In the genomic region with DNA sequence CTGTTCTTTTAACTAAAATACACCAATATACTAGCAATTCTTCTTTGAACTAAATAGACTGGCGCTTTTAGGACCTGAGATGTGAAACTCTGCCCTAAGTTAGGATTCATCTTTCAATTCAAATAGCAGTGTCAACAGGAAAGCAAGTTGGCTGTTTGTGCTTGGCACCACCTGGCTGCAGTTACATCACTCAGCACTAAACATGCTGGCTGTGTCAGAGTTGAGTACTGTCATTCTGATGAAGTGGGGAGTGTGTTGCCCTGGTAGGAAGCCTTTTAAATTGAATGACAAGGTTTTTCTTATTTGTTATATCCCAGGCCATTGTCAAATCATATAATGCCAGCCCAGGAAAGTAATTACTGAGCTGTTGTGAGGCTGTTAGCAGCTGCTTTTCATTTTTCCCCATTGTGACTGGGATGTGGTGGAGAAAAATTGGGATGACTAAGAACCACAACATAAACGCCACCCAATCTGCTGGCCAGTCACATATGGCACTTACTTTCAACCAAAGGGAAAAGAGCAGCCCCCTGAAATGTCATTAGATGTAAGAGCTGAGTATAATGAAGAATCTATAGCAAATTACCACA, we compare ENCODE assay signal across 17 cellular contexts.
DNase-seq lines count a peak whose midpoint lies in the region; TF ChIP-seq lines count a peak whose summit lies in the region.
"Had no signal": no experiment of that assay in that cellular context is flagged by ENCODE, and none has a peak within 500 bp of the region (broad histone marks: within the 10 kb centered on the region; RNA-seq: fewer than 3 reads in every experiment).

No MANE protein-coding gene starts in this region.

- no peak for TF ChIP-seq CTCF in HFFc6 (IDR thresholded peaks at IDR 0.05)

- H3K9me3 Mint-ChIP-seq in HFFc6: no peaks in the 10 kb centered on the region; the same call in 1 of the 2 replicates
- peaks cover 16% of the 10 kb centered on the region for H3K9me3 Mint-ChIP-seq in activated T-cell treated with anti-CD3 and anti-CD28 coated beads, Interleukin-2, amount 50 U/mL, for 24 hours

- H3K36me3 Mint-ChIP-seq in HFFc6 (ENCODE audit: low read depth): peaks cover 5% of the 10 kb centered on the region; the same call in 1 of the 2 replicates
- no peaks in the 10 kb centered on the region for H3K36me3 Mint-ChIP-seq in activated T-cell treated with anti-CD3 and anti-CD28 coated beads, Interleukin-2, amount 50 U/mL, for 24 hours (ENCODE audit: low read depth)
- H3K36me3 Mint-ChIP-seq: CD4-positive, alpha-beta memory T cell had no signal

- peaks cover 6% of the 10 kb centered on the region for H3K4me1 Mint-ChIP-seq in HFFc6 (ENCODE audit: low read depth)
- H3K4me1 Mint-ChIP-seq in activated T-cell treated with anti-CD3 and anti-CD28 coated beads, Interleukin-2, amount 50 U/mL, for 24 hours (ENCODE audit: low read depth): no peaks in the 10 kb centered on the region
- H3K4me1 Mint-ChIP-seq: activated CD4-positive, alpha-beta T cell treated with anti-CD3 and anti-CD28 coated beads for 36 hours; CD4-positive, alpha-beta memory T cell had no signal

- H3K27ac Mint-ChIP-seq in HFFc6: no peak overlapping the region
- no peak overlapping the region for H3K27ac Mint-ChIP-seq in activated T-cell treated with anti-CD3 and anti-CD28 coated beads, Interleukin-2, amount 50 U/mL, for 24 hours
- H3K27ac Mint-ChIP-seq: activated CD4-positive, alpha-beta T cell treated with anti-CD3 and anti-CD28 coated beads for 36 hours; CD4-positive, alpha-beta memory T cell; stimulated activated naive CD8-positive, alpha-beta T cell treated with anti-CD3 and anti-CD28 coated beads, Interleukin-15, Interleukin-2, amounts not matched to agents 100 ng/mL and 50 ng/mL, for 24 hours had no signal

- no peaks in the 10 kb centered on the region; the same call in 1 of the 2 replicates for H3K27me3 Mint-ChIP-seq in HFFc6 (ENCODE audit: insufficient read depth)
- H3K27me3 Mint-ChIP-seq in activated T-cell treated with anti-CD3 and anti-CD28 coated beads, Interleukin-2, amount 50 U/mL, for 24 hours: no peaks in the 10 kb centered on the region
- H3K27me3 Mint-ChIP-seq: activated CD4-positive, alpha-beta T cell treated with anti-CD3 and anti-CD28 coated beads for 36 hours; CD4-positive, alpha-beta memory T cell; stimulated activated naive CD8-positive, alpha-beta T cell treated with anti-CD3 and anti-CD28 coated beads, Interleukin-15, Interleukin-2, amounts not matched to agents 100 ng/mL and 50 ng/mL, for 24 hours had no signal

- no peak overlapping the region for H3K4me3 Mint-ChIP-seq in HFFc6
- no peak overlapping the region for H3K4me3 Mint-ChIP-seq in activated T-cell treated with anti-CD3 and anti-CD28 coated beads, Interleukin-2, amount 50 U/mL, for 24 hours
- H3K4me3 Mint-ChIP-seq: activated CD4-positive, alpha-beta T cell treated with anti-CD3 and anti-CD28 coated beads for 36 hours; CD4-positive, alpha-beta memory T cell; stimulated activated naive CD8-positive, alpha-beta T cell treated with anti-CD3 and anti-CD28 coated beads, Interleukin-15, Interleukin-2, amounts not matched to agents 100 ng/mL and 50 ng/mL, for 24 hours had no signal

- DNase-seq in H4 (ENCODE audit: low spot score): peak; percentile 12
- DNase-seq in NCI-H146 treated with DMSO at 0.1 percent for 48 hours (lab: John Stamatoyannopoulos, UW; ENCODE audit: unreplicated experiment): peak; percentile 65
- DNase-seq in NCI-H774 (lab: John Stamatoyannopoulos, UW): peak; percentile 86
- peak; percentile 55 for DNase-seq in iPS-NIHi11 (ENCODE audit: low spot score)
- no peak for DNase-seq in SIG-M5 treated with dmso at 0.1 percent for 504 hours (lab: John Stamatoyannopoulos, UW; ENCODE audit: unreplicated experiment)
- DNase-seq in SKM-1 (lab: John Stamatoyannopoulos, UW; ENCODE audit: unreplicated experiment): no peak
- DNase-seq in HFFc6: no peak
- no peak for DNase-seq in activated T-cell treated with anti-CD3 and anti-CD28 coated beads, Interleukin-2, amount 50 U/mL, for 24 hours
- DNase-seq: activated CD4-positive, alpha-beta T cell treated with anti-CD3 and anti-CD28 coated beads for 36 hours; CD4-positive, alpha-beta memory T cell; central memory CD4-positive, alpha-beta T cell; erythroblast; mucosa of descending colon; psoas muscle; stimulated activated CD4-positive, alpha-beta T cell treated with anti-CD3 and anti-CD28 coated beads, Interleukin-2, amount 100 ng/mL, for 48 hours; SW 1271 had no signal

Comparison
In these comparisons a context has a peak if more than half of its experiments do, and no peak if none do; other contexts are left out.
1. DNase-seq: peak in H4 (single experiment), NCI-H146 treated with DMSO at 0.1 percent for 48 hours (single experiment), NCI-H774 (single experiment) and iPS-NIHi11 (single experiment); none in SIG-M5 treated with dmso at 0.1 percent for 504 hours (single experiment), SKM-1 (single experiment), HFFc6 (single experiment) and activated T-cell treated with anti-CD3 and anti-CD28 coated beads, Interleukin-2, amount 50 U/mL, for 24 hours (single experiment).